In the genomic region with DNA sequence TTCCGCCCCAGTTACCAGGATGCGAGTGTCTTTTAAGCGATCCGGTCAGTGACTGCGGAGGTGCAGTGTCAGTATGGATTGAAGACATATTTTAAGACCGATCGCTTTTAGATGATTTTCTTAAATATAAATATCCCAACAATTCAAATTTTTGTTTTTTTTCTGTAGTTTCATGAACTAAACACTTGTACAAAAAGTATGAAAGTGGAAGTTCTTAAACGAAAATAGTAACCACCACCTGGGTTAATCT, we compare ENCODE assay signal across 9 cellular contexts. TPM values are rescaled to one million over a fixed set of nuclear protein-coding genes. Genes with fewer than 3 reads are reported as not detected.
DNase-seq lines count a peak whose midpoint lies in the region; ATAC-seq and TF ChIP-seq lines count a peak whose summit lies in the region.
"Had no signal": no experiment of that assay in that cellular context is flagged by ENCODE, and none has a peak within 500 bp of the region (broad histone marks: within the 10 kb centered on the region; RNA-seq: fewer than 3 reads in every experiment).

No MANE protein-coding gene starts in this region.

- no peak for TF ChIP-seq POLR2A in spleen (IDR thresholded peaks at IDR 0.05)

- peak overlapping the region; percentile 99 for H3K4me3 Mint-ChIP-seq in T-helper 17 cell

- no peak for TF ChIP-seq CTCF in spleen (IDR thresholded peaks at IDR 0.05 in 8 of 11, conservative IDR thresholded peaks at IDR 0.05 in 3 of 11)

- in situ Hi-C loops in GM23248 (cut with MboI), result no loop called here

- no peaks in the 10 kb centered on the region for H3K36me3 ChIP-seq in GM23248 (ENCODE audit: low read depth)
- H3K36me3 ChIP-seq in spleen, result no peaks in the 10 kb centered on the region

- DNase-seq in GM23248 (no peak), T-helper 17 cell (no peak), germinal center (ENCODE audit: low spot score) (peak; percentile 59), spleen (no peak), globus pallidus (ENCODE audit: low spot score) (no peak), NCI-H226 (no peak)
- no peak for DNase-seq in activated effector memory CD4-positive, alpha-beta T cell treated with Interleukin-2 at 50 U/mL for 16 hours
- DNase-seq: NCI-H2029 treated with DMSO at 0.1 percent for 48 hours had no signal

- H3F3A ChIP-seq in GM23248 (ENCODE audit: insufficient read depth), result peaks cover 36% of the 10 kb centered on the region; the same call in 1 of the 2 replicates

- H3K27ac Mint-ChIP-seq in T-helper 17 cell, result peak overlapping the region; percentile 93

- H4K20me1 ChIP-seq in GM23248 (ENCODE audit: insufficient read depth), result no peaks in the 10 kb centered on the region

- no peaks in the 10 kb centered on the region for H3K27me3 ChIP-seq in GM23248 (replicated peaks; ENCODE audit: insufficient read depth)
- H3K27me3 ChIP-seq in spleen (replicated peaks in 1 of 7), result peaks cover 0 to 7% (median 0%) of the 10 kb centered on the region in 7 donors

- H3K4me1 ChIP-seq in GM23248 (ENCODE audit: insufficient read depth) (peaks cover 25% of the 10 kb centered on the region), spleen (peaks cover 21 to 53% (median 43%) of the 10 kb centered on the region in 6 donors)

- H2AFZ ChIP-seq in GM23248, result peak overlapping the region; percentile 97

- H3K4me2 ChIP-seq in GM23248 (ENCODE audit: unreplicated experiment), result peak overlapping the region; percentile 95

- H3K27me3 Mint-ChIP-seq in T-helper 17 cell, result no peaks in the 10 kb centered on the region

- intact Hi-C loops in spleen (cut with DNase I; ENCODE audit: low total_unique reads), result loop anchor here (10.0 kb wide), 1 partner anchor 62 kb away; no protein-coding TSS in a partner anchor

- ATAC-seq in T-helper 17 cell (no peak), HG03135 (IDR thresholded peaks at IDR 0.05; ENCODE audit: unreplicated experiment) (no peak)

- H3K27ac ChIP-seq in GM23248 (peak overlapping the region; percentile 91), spleen (peak overlapping the region; percentile 76 to 96 (median 94))

- 6 to 8% methylated on average over 8 of the region's 8 CpGs for WGBS in GM23248 (ENCODE audit: low coverage in 1 of 2, low lambda C conversion rate in 2 of 2, missing lambda C conversion rate in 2 of 2), 2 experiments
- 8 to 16% (median 14%) methylated on average over 8 of the region's 8 CpGs for WGBS in spleen, 5 donors

- H3K36me3 Mint-ChIP-seq in T-helper 17 cell (ENCODE audit: low read depth), result peaks cover 5% of the 10 kb centered on the region

- H3K4me3 ChIP-seq in GM23248 (peak overlapping the region; percentile 86), spleen (peak overlapping the region in 7 of 8 donors; percentile 75 to 95 (median 84))

- no peaks in the 10 kb centered on the region for H3K9me2 ChIP-seq in GM23248 (ENCODE audit: insufficient read depth)

- H3K9ac ChIP-seq in GM23248, result peak overlapping the region; percentile 95

- H3K4me1 Mint-ChIP-seq in T-helper 17 cell, result peaks cover 14% of the 10 kb centered on the region

- H3K79me2 ChIP-seq in GM23248 (ENCODE audit: insufficient read depth), result peaks cover 32% of the 10 kb centered on the region

- H3K9me3 ChIP-seq in GM23248 (ENCODE audit: low read depth) (no peaks in the 10 kb centered on the region), T-helper 17 cell (ENCODE audit: control insufficient read depth, low read length, poor library complexity, severe bottlenecking) (no peaks in the 10 kb centered on the region), spleen (no peaks in the 10 kb centered on the region)

RNA-seq across cellular contexts. Expression of gene COMMD3, which starts 0.9 kb away (rescaled TPM):
- total RNA-seq in GM23248 (2014; rRNA removed; shearing (Covaris generic)), result 26.4 and 48.2 TPM in 2 replicates
- 103 and 104 TPM in 2 replicates for polyA plus RNA-seq in GM23248 (2016; fragmentation: Nextera tagmentation; extraction: Ambion mirVana)
- total RNA-seq in T-helper 17 cell, result 10 to 100 TPM; 35.0 to 37.3 TPM
- total RNA-seq in spleen, result 10 to 100 TPM; 43.5 to 63.7 (median 52.9) TPM
- polyA plus RNA-seq in spleen, result 10 to 100 TPM; 69.1 to 76.0 (median 73.2) TPM

RNA-seq across cellular contexts. Expression of gene BMI1, which starts 3.9 kb away (rescaled TPM):
- 66.0 and 77.1 TPM in 2 replicates for total RNA-seq in GM23248 (2014; rRNA removed; shearing (Covaris generic))
- polyA plus RNA-seq in GM23248 (2016; fragmentation: Nextera tagmentation; extraction: Ambion mirVana) (37.6 and 38.0 TPM in 2 replicates), spleen (10 to 100 TPM; 26.9 to 38.7 (median 27.1) TPM)
- total RNA-seq in T-helper 17 cell (10 to 100 TPM; 53.5 to 72.4 TPM), spleen (10 to 100 TPM; 47.1 to 89.7 (median 68.2) TPM)

RNA-seq across cellular contexts. Expression of gene SPAG6, which starts 28.2 kb away (rescaled TPM):
- not detected in 2 replicates for total RNA-seq in GM23248 (2014; rRNA removed; shearing (Covaris generic))
- polyA plus RNA-seq in GM23248 (2016; fragmentation: Nextera tagmentation; extraction: Ambion mirVana) (not detected in 2 replicates), spleen (under 1 TPM in 1 of 3 donors, not detected in 2; 0.11 TPM)
- total RNA-seq in T-helper 17 cell (not detected), spleen (not detected)
